12 cellular contexts compared by ENCODE assay signal in genomic region chr4:42331914-42332368, GRCh38.
DNase-seq lines count a peak whose midpoint lies in the region; ATAC-seq lines count a peak whose summit lies in the region.
"Had no signal": no experiment of that assay in that cellular context is flagged by ENCODE, and none has a peak within 500 bp of the region (broad histone marks: within the 10 kb centered on the region; RNA-seq: fewer than 3 reads in every experiment).

No MANE protein-coding gene starts in this region.

- in situ Hi-C loops in ACHN (cut with HindIII; ENCODE audit: low pct_ligation_motif_present, low pct_unique_long_range_greater_than_20kb, low sequenced_read_pairs), result no loop called here

- intact Hi-C loops in left ventricle myocardium superior (cut with micrococcal nuclease), result no loop called here

- DNase-seq in ACHN (peak; percentile 7), LoVo (ENCODE audit: low spot score) (peak; percentile 65), left ventricle myocardium superior (peak; percentile 62), NCI-H524 treated with DMSO at 0.1 percent for 48 hours (lab: John Stamatoyannopoulos, UW) (no peak), NCI-H2081 (lab: John Stamatoyannopoulos, UW) (no peak)
- DNase-seq in stimulated activated CD4-positive, alpha-beta T cell treated with anti-CD3 and anti-CD28 coated beads, Interleukin-4, amount 100 ng/mL, for 1 hour, result no peak
- DNase-seq: hippocampal formation; NCI-H446; stimulated activated naive CD8-positive, alpha-beta T cell treated with anti-CD3 and anti-CD28 coated beads, Interleukin-15, amount 100 ng/mL, for 72 hours; SW 1271 had no signal

- peak; percentile 65 for ATAC-seq in GM21526 (IDR thresholded peaks at IDR 0.05; ENCODE audit: low FRiP score, unreplicated experiment)
- peak; percentile 97 for ATAC-seq in left ventricle myocardium superior
- no peak for ATAC-seq in GM21423 (IDR thresholded peaks at IDR 0.05; ENCODE audit: unreplicated experiment)
- ATAC-seq: stimulated activated naive CD8-positive, alpha-beta T cell treated with anti-CD3 and anti-CD28 coated beads, Interleukin-15, amount 100 ng/mL, for 72 hours had no signal

Comparison
In these comparisons a context has a peak if more than half of its experiments do, and no peak if none do; other contexts are left out.
1. DNase-seq: peak in ACHN (single experiment), LoVo (single experiment) and left ventricle myocardium superior (single experiment); none in NCI-H524 treated with DMSO at 0.1 percent for 48 hours (single experiment), NCI-H2081 (0 of 2) and stimulated activated CD4-positive, alpha-beta T cell treated with anti-CD3 and anti-CD28 coated beads, Interleukin-4, amount 100 ng/mL, for 1 hour (single experiment).